ENCODE assay signal across 2 cellular contexts in genomic region chr21:22374218-22374969, GRCh38.
TF ChIP-seq lines count a peak whose summit lies in the region.

No MANE protein-coding gene starts in this region.

TF ChIP-seq in GM23338, 12 proteins besides CTCF, POLR2A, EP300 and RAD21 (continued from another document):
- TF ChIP-seq ZNF462 (CRISPR knock-in tag; IDR thresholded peaks at IDR 0.05) (no peak), ZNF114 (CRISPR knock-in tag; IDR thresholded peaks at IDR 0.05) (no peak), POLR2AphosphoS5 (IDR thresholded peaks at IDR 0.05; ENCODE audit: low read depth) (no peak), CREB1 (CRISPR knock-in tag; IDR thresholded peaks at IDR 0.05; ENCODE audit: low read depth) (no peak), EZH2 (IDR thresholded peaks at IDR 0.05; ENCODE audit: low read depth, unreplicated experiment) (no peak), ZNF331 (CRISPR knock-in tag; IDR thresholded peaks at IDR 0.05; ENCODE audit: low read depth) (no peak), REST (IDR thresholded peaks at IDR 0.05; ENCODE audit: unreplicated experiment) (no peak)

TF ChIP-seq in SK-N-SH treated with all-trans-retinoic acid at 6 μM for 48 hours, 23 proteins besides CTCF, POLR2A, EP300 and RAD21 (continued from another document):
- TF ChIP-seq CREB5 (CRISPR knock-in tag; IDR thresholded peaks at IDR 0.05; ENCODE audit: low read depth) (no peak), ZNF70 (CRISPR knock-in tag; IDR thresholded peaks at IDR 0.05) (no peak), PATZ1 (CRISPR knock-in tag; IDR thresholded peaks at IDR 0.05; ENCODE audit: borderline replicate concordance) (no peak), CSRNP3 (CRISPR knock-in tag; IDR thresholded peaks at IDR 0.05) (no peak), OSR1 (CRISPR knock-in tag; IDR thresholded peaks at IDR 0.05) (no peak), RARB (CRISPR knock-in tag; IDR thresholded peaks at IDR 0.05) (no peak), SNAI2 (CRISPR knock-in tag; IDR thresholded peaks at IDR 0.05) (no peak), ZNF565 (CRISPR knock-in tag; conservative IDR thresholded peaks at IDR 0.05; ENCODE audit: low read depth) (no peak), ZC3H10 (CRISPR knock-in tag; IDR thresholded peaks at IDR 0.05) (no peak), GLIS3 (CRISPR knock-in tag; IDR thresholded peaks at IDR 0.05) (no peak), TCF4 (CRISPR knock-in tag; IDR thresholded peaks at IDR 0.05; ENCODE audit: borderline replicate concordance) (no peak), ZFP30 (CRISPR knock-in tag; IDR thresholded peaks at IDR 0.05) (no peak), BACH2 (CRISPR knock-in tag; IDR thresholded peaks at IDR 0.05; ENCODE audit: borderline replicate concordance) (no peak)
